Comparison of ENCODE assay signal across 1 cellular context in the genomic region with DNA sequence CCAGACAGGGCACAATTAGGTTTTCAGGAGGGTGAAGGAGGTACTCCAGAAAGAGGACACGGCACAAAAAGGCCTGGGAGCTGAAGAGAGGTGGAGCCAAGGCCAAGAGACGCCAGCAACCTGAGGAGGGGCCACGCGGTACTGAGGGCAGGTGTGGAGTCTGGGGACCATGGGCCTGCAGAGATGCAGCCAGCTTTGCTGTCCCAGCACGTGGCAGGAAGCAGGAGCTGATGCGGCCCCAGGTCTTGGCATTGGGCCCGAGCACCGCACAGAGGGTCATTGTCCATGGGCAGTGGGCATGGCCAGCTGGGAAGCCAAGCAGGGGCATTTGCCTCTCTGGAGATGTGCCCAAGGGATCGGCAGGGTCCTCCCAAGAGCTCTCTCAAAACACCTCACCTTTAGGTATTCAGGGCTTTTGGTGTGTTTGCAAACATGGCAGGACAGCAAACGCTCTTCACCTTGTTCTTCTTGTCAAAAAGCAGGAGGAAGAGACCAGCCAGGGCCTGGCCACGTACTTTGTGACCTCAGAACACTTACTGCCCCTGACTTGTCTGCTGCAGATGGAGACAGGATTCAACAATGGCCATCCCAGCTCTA.
TF ChIP-seq lines count a peak whose summit lies in the region.

No MANE protein-coding gene starts in this region.

TF ChIP-seq in HepG2, 621 proteins besides CTCF, POLR2A, EP300 and RAD21 (continues in another document):
- TF ChIP-seq ZNF878 (CRISPR knock-in tag; IDR thresholded peaks at IDR 0.05), result peak; percentile 29; the same call in 1 of the 2 replicates
- no peak for TF ChIP-seq POLR2AphosphoS2 (IDR thresholded peaks at IDR 0.05; ENCODE audit: low read depth, low read length)
- TF ChIP-seq, protein P1, sequence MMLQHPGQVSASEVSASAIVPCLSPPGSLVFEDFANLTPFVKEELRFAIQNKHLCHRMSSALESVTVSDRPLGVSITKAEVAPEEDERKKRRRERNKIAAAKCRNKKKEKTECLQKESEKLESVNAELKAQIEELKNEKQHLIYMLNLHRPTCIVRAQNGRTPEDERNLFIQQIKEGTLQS (CRISPR knock-in tag; IDR thresholded peaks at IDR 0.05), result 0 out of 2 replicates have a peak, but pooled peaks have one; percentile 25
- TF ChIP-seq, protein P2, sequence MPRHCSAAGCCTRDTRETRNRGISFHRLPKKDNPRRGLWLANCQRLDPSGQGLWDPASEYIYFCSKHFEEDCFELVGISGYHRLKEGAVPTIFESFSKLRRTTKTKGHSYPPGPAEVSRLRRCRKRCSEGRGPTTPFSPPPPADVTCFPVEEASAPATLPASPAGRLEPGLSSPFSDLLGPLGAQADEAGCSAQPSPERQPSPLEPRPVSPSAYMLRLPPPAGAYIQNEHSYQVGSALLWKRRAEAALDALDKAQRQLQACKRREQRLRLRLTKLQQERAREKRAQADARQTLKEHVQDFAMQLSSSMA (CRISPR knock-in tag; IDR thresholded peaks at IDR 0.05), result 0 out of 2 replicates have a peak, but pooled peaks have one; percentile 48
- TF ChIP-seq, protein P3, sequence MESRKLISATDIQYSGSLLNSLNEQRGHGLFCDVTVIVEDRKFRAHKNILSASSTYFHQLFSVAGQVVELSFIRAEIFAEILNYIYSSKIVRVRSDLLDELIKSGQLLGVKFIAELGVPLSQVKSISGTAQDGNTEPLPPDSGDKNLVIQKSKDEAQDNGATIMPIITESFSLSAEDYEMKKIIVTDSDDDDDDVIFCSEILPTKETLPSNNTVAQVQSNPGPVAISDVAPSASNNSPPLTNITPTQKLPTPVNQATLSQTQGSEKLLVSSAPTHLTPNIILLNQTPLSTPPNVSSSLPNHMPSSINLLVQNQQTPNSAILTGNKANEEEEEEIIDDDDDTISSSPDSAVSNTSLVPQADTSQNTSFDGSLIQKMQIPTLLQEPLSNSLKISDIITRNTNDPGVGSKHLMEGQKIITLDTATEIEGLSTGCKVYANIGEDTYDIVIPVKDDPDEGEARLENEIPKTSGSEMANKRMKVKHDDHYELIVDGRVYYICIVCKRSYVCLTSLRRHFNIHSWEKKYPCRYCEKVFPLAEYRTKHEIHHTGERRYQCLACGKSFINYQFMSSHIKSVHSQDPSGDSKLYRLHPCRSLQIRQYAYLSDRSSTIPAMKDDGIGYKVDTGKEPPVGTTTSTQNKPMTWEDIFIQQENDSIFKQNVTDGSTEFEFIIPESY (CRISPR knock-in tag; IDR thresholded peaks at IDR 0.05), result peak; percentile 71; the same call in 1 of the 2 replicates
- TF ChIP-seq JUN (CRISPR knock-in tag; IDR thresholded peaks at IDR 0.05), result no peak
- TF ChIP-seq CENPX (CRISPR knock-in tag; IDR thresholded peaks at IDR 0.05), result no peak
- TF ChIP-seq MYPOP (CRISPR knock-in tag; IDR thresholded peaks at IDR 0.05), result peak; percentile 36; the same call in 1 of the 2 replicates
- no peak for TF ChIP-seq IKZF1 (IDR thresholded peaks at IDR 0.05)
- TF ChIP-seq TFDP1 (CRISPR knock-in tag; IDR thresholded peaks at IDR 0.05; ENCODE audit: borderline replicate concordance), result peak; percentile 55; the same call in 1 of the 2 replicates
- no peak for TF ChIP-seq SNAPC4 (CRISPR knock-in tag; IDR thresholded peaks at IDR 0.05)
- TF ChIP-seq AHR (CRISPR knock-in tag; IDR thresholded peaks at IDR 0.05), result peak; percentile 66; the same call in 1 of the 2 replicates
- no peak for TF ChIP-seq KLF9 (CRISPR knock-in tag; IDR thresholded peaks at IDR 0.05; ENCODE audit: low read depth)
- TF ChIP-seq KLF16 (CRISPR knock-in tag; IDR thresholded peaks at IDR 0.05), result 0 out of 4 replicates have a peak, but pooled peaks of 1 of the 2 experiments have one; percentile 47
- TF ChIP-seq NRL (CRISPR knock-in tag; IDR thresholded peaks at IDR 0.05; ENCODE audit: borderline replicate concordance), result peak; percentile 69; the same call in 1 of the 2 replicates
- TF ChIP-seq ZNF552 (CRISPR knock-in tag; IDR thresholded peaks at IDR 0.05; ENCODE audit: borderline replicate concordance), result 0 out of 2 replicates have a peak, but pooled peaks have one; percentile 70
- peak; percentile 47; the same call in 1 of the 2 replicates for TF ChIP-seq ZBTB34 (CRISPR knock-in tag; IDR thresholded peaks at IDR 0.05)
- no peak for TF ChIP-seq TCF12 (IDR thresholded peaks at IDR 0.05)
- TF ChIP-seq TCF12 (CRISPR knock-in tag; IDR thresholded peaks at IDR 0.05), result 0 out of 2 replicates have a peak, but pooled peaks have one; percentile 37
- TF ChIP-seq, protein P4, sequence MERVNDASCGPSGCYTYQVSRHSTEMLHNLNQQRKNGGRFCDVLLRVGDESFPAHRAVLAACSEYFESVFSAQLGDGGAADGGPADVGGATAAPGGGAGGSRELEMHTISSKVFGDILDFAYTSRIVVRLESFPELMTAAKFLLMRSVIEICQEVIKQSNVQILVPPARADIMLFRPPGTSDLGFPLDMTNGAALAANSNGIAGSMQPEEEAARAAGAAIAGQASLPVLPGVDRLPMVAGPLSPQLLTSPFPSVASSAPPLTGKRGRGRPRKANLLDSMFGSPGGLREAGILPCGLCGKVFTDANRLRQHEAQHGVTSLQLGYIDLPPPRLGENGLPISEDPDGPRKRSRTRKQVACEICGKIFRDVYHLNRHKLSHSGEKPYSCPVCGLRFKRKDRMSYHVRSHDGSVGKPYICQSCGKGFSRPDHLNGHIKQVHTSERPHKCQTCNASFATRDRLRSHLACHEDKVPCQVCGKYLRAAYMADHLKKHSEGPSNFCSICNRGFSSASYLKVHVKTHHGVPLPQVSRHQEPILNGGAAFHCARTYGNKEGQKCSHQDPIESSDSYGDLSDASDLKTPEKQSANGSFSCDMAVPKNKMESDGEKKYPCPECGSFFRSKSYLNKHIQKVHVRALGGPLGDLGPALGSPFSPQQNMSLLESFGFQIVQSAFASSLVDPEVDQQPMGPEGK (CRISPR knock-in tag; IDR thresholded peaks at IDR 0.05), result 0 out of 2 replicates have a peak, but pooled peaks have one; percentile 43
- TF ChIP-seq NONO (IDR thresholded peaks at IDR 0.05), result no peak
- TF ChIP-seq NONO (CRISPR knock-in tag; conservative IDR thresholded peaks at IDR 0.05), result no peak
- TF ChIP-seq THRA (CRISPR knock-in tag; IDR thresholded peaks at IDR 0.05; ENCODE audit: borderline replicate concordance), result peak; percentile 55; the same call in 1 of the 2 replicates
- TF ChIP-seq ZNF614 (CRISPR knock-in tag; IDR thresholded peaks at IDR 0.05; ENCODE audit: borderline replicate concordance), result 0 out of 2 replicates have a peak, but pooled peaks have one; percentile 25
- TF ChIP-seq ZNF574 (CRISPR knock-in tag; IDR thresholded peaks at IDR 0.05), result 0 out of 2 replicates have a peak, but pooled peaks have one; percentile 12
- TF ChIP-seq ERF (CRISPR knock-in tag; IDR thresholded peaks at IDR 0.05), result peak; percentile 81; the same call in 1 of the 2 replicates
- peak; percentile 64; the same call in 1 of the 2 replicates for TF ChIP-seq GABPB1 (CRISPR knock-in tag; IDR thresholded peaks at IDR 0.05)
- no peak for TF ChIP-seq ZNF670 (CRISPR knock-in tag; IDR thresholded peaks at IDR 0.05; ENCODE audit: borderline replicate concordance)
- 0 out of 2 replicates have a peak, but pooled peaks have one; percentile 22 for TF ChIP-seq TBX2 (CRISPR knock-in tag; IDR thresholded peaks at IDR 0.05; ENCODE audit: borderline replicate concordance)
- TF ChIP-seq, protein P5, sequence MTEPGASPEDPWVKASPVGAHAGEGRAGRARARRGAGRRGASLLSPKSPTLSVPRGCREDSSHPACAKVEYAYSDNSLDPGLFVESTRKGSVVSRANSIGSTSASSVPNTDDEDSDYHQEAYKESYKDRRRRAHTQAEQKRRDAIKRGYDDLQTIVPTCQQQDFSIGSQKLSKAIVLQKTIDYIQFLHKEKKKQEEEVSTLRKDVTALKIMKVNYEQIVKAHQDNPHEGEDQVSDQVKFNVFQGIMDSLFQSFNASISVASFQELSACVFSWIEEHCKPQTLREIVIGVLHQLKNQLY (CRISPR knock-in tag; IDR thresholded peaks at IDR 0.05), result peak; percentile 37; the same call in 1 of the 2 replicates
- TF ChIP-seq IKZF4 (CRISPR knock-in tag; IDR thresholded peaks at IDR 0.05; ENCODE audit: borderline replicate concordance, low read depth, not compliant biosample characterization), result peak; percentile 94
- TF ChIP-seq GZF1 (CRISPR knock-in tag; IDR thresholded peaks at IDR 0.05), result no peak
- TF ChIP-seq ZNF253 (CRISPR knock-in tag; IDR thresholded peaks at IDR 0.05; ENCODE audit: borderline replicate concordance), result peak; percentile 70; the same call in 1 of the 2 replicates
- 0 out of 2 replicates have a peak, but pooled peaks have one; percentile 38 for TF ChIP-seq KLF11 (CRISPR knock-in tag; IDR thresholded peaks at IDR 0.05)
